ENCODE assay signal across 8 cellular contexts in the genomic region with DNA sequence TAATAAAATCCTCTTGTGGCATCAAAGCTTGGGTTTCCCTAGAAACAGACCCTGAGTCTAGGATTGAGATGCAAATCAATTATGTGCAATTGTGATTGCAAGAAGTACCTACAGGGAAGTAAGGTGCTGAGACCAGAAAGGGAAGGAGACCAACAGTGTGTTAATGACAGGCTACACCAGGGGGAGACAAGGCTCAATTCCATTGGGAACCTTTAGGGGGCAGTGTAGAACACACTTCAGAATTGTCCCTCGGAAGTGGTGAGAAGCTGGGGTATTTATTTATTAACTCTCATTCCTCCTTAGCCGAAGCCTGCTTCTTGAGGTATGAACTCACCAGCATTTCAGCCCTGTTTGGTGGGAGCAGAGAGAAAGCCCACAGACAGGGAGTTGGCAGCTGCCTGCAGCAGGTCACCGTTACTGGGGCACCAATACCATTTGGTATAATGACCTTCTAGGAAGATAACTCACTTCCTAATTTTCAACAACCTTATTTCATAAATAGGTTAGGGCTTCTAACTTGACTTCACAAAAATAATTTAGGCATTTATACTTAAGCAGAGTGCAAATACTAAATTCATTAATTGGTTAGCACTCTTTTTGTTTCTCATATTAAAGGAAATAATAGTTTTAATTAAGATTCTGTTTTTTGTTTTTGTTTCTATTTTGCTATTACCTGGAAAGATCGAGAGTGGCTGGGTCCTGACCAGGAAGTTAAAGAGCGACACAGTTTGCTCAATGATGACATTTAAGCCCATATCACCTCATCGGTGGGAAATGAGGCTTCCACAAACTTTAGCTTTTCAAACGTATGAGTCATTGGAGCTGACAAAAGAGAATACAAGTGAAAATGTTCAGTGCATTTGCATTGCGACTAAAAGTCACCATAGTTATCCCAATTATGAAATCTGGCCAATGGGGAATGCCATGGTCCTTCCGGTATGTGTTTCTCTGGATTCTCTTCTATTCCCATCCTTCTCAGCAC.
DNase-seq lines count a peak whose midpoint lies in the region; ATAC-seq, FAIRE-seq and TF ChIP-seq lines count a peak whose summit lies in the region.

No MANE protein-coding gene starts in this region.

- TF ChIP-seq CTCF in HFF-Myc (IDR thresholded peaks at IDR 0.05; ENCODE audit: low read depth, low read length, missing control alignments) (peak; percentile 98), K562 (IDR thresholded peaks at IDR 0.05 in 2 of 3, conservative IDR thresholded peaks at IDR 0.05 in 1 of 3; ENCODE audit: insufficient read depth in 2 of 3, low read depth in 1 of 3, low read length in 3 of 3) (peak; percentile 78 to 99 (median 98))

- H3K4me2 ChIP-seq in K562 (ENCODE audit: insufficient read depth, low read length) = no peak overlapping the region

- no TSS peak for BruUV-seq in K562 (replicated peaks; lab: Mats Ljungman, UMichigan)

- TF ChIP-seq EP300 in K562 (IDR thresholded peaks at IDR 0.05; ENCODE audit: low read length) = no peak

- H3K36me3 ChIP-seq in K562 (ENCODE audit: control insufficient read depth, insufficient read depth, low read length) = no peaks in the 10 kb centered on the region

- H3K79me2 ChIP-seq in K562 (ENCODE audit: control insufficient read depth, insufficient read depth, low read length) = no peaks in the 10 kb centered on the region

- H3K9me1 ChIP-seq in K562 (ENCODE audit: control insufficient read depth, insufficient read depth, low read length) = no peaks in the 10 kb centered on the region

- POLR2A ChIA-PET in K562 (lab: Yijun Ruan, JAX) = interaction anchor here (0.7 kb wide), 1 partner anchor 9 kb away, joined by 4 read pairs; no protein-coding TSS in a partner anchor

- H3K4me3 ChIP-seq in HFF-Myc (replicated peaks; ENCODE audit: low read depth, low read length) (no peak overlapping the region), K562 (no peak overlapping the region)

- DNase-seq in Right ventricle myocardium inferior (ENCODE audit: missing footprints) = no peak
- DNase-seq in cardiac septum (ENCODE audit: low spot score) = no peak
- DNase-seq in HFF-Myc (ENCODE audit: extremely low read depth, low read depth) = peak; percentile 22
- peak; percentile 85 for DNase-seq in NCI-H748 (lab: John Stamatoyannopoulos, UW; ENCODE audit: unreplicated experiment)
- DNase-seq in K562 (ENCODE audit: extremely low read depth in 1 of 4, low spot score in 3 of 4) = peak; percentile 44 to 55 (median 45)
- peak; percentile 62 for DNase-seq in islet precursor cell
- DNase-seq in superior temporal gyrus (ENCODE audit: extremely low spot score) = peak; percentile 71

- in situ Hi-C loops in K562 (cut with MboI) = no loop called here

- no peaks in the 10 kb centered on the region for H3K4me1 ChIP-seq in K562 (replicated peaks in 1 of 2; ENCODE audit: control insufficient read depth in 2 of 2, insufficient read depth in 2 of 2, low read length in 2 of 2)

- no peaks in the 10 kb centered on the region for H3K27me3 ChIP-seq in K562 (ENCODE audit: control insufficient read depth in 2 of 2, insufficient read depth in 2 of 2, low read length in 2 of 2)

- H3K9ac ChIP-seq in K562 (ENCODE audit: insufficient read depth in 1 of 2, low read depth in 2 of 2, low read length in 2 of 2) = no peak overlapping the region

- no peaks in the 10 kb centered on the region for H4K20me1 ChIP-seq in K562 (replicated peaks; ENCODE audit: control insufficient read depth, insufficient read depth, low read length)

- peak; percentile 48 for ATAC-seq in Right ventricle myocardium inferior
- ATAC-seq in K562 = peak; percentile 75
- ATAC-seq in HG02938 (IDR thresholded peaks at IDR 0.05; ENCODE audit: unreplicated experiment) = no peak

- H2AFZ ChIP-seq in K562 (ENCODE audit: low read depth, low read length) = no peak overlapping the region

- CTCF ChIA-PET in K562 (lab: Yijun Ruan, JAX; ENCODE audit: low intra/inter-chr PET ratio) = interaction anchor here (0.5 to 0.7 kb wide), 2 partner anchors 1094 to 1776 kb away, joined by 3 read pairs; no protein-coding TSS in a partner anchor

- FAIRE-seq in K562 (lab: Jason Lieb, UNC) = no peak

- 1% methylated on average over 9 of the region's 9 CpGs for WGBS in K562 (ENCODE audit: insufficient coverage, low coverage, missing lambda C conversion rate)

- no peak for TF ChIP-seq POLR2A in K562 (conservative IDR thresholded peaks at IDR 0.05)

- no peaks in the 10 kb centered on the region for H3K9me3 ChIP-seq in K562 (replicated peaks; ENCODE audit: control insufficient read depth, insufficient read depth, low read depth, low read length)

- no peak overlapping the region for H3K27ac ChIP-seq in K562 (ENCODE audit: extremely low read depth, low read depth, low read length)

- intact Hi-C loops in Right ventricle myocardium inferior (cut with DNase I) = no loop called here
- intact Hi-C loops in cardiac septum (cut with DNase I) = no loop called here
- intact Hi-C loops in K562 (cut with micrococcal nuclease) = loop anchor here (5.0 kb wide), 1 partner anchor 1095 kb away; no protein-coding TSS in a partner anchor

- peak in 1 of 2 experiments; percentile 37; a peak in 1 of 4 replicates for TF ChIP-seq RAD21 in K562 (CRISPR knock-in tag; conservative IDR thresholded peaks at IDR 0.05 in 1 of 2, IDR thresholded peaks at IDR 0.05 in 1 of 2)

TF ChIP-seq in K562, 482 proteins besides CTCF, POLR2A, EP300 and RAD21:
- TF ChIP-seq MEIS2 (IDR thresholded peaks at IDR 0.05; ENCODE audit: partially characterized antibody) (no peak), IRF2 (CRISPR knock-in tag; IDR thresholded peaks at IDR 0.05) (no peak), JUNB (CRISPR knock-in tag; conservative IDR thresholded peaks at IDR 0.05) (no peak), SMC3 (conservative IDR thresholded peaks at IDR 0.05; ENCODE audit: insufficient read depth, low read depth, low read length) (0 out of 2 replicates have a peak, but pooled peaks have one; percentile 22)
- TF ChIP-seq, protein P1, sequence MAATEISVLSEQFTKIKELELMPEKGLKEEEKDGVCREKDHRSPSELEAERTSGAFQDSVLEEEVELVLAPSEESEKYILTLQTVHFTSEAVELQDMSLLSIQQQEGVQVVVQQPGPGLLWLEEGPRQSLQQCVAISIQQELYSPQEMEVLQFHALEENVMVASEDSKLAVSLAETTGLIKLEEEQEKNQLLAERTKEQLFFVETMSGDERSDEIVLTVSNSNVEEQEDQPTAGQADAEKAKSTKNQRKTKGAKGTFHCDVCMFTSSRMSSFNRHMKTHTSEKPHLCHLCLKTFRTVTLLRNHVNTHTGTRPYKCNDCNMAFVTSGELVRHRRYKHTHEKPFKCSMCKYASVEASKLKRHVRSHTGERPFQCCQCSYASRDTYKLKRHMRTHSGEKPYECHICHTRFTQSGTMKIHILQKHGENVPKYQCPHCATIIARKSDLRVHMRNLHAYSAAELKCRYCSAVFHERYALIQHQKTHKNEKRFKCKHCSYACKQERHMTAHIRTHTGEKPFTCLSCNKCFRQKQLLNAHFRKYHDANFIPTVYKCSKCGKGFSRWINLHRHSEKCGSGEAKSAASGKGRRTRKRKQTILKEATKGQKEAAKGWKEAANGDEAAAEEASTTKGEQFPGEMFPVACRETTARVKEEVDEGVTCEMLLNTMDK (IDR thresholded peaks at IDR 0.05; ENCODE audit: borderline replicate concordance, insufficient read depth, low read depth, low read length, poor library complexity, severe bottlenecking) = peak; percentile 37

Comparison
In these comparisons a context has a peak if more than half of its experiments do, and no peak if none do; other contexts are left out.
1. DNase-seq: peak in HFF-Myc (single experiment), NCI-H748 (single experiment), K562 (4 of 4), islet precursor cell (single experiment) and superior temporal gyrus (single experiment); none in Right ventricle myocardium inferior (single experiment) and cardiac septum (single experiment).